In the genomic region with DNA sequence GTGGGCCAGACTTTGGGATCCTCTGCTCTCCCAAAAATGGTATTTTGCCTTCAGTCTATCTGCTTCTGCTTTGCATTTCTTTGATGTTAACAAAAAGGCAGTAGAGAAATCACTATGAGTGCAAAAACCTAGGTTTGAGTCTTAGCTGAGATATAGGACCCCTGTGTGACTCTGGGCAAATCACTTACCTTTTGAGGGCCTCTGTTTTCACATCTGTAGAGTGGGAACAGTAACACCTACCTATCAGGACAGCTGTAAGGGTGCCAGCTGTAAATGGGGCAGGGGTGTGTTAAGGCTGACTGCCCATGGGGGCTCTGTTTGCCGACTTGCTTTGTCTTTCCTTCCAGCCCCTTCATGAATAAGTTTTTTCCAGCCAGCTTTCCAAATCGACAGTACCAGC, we compare ENCODE assay signal across 13 cellular contexts. TPM values are rescaled to one million over a fixed set of nuclear protein-coding genes. Genes with fewer than 3 reads are reported as not detected.
DNase-seq lines count a peak whose midpoint lies in the region; ATAC-seq and TF ChIP-seq lines count a peak whose summit lies in the region.
"Had no signal": no experiment of that assay in that cellular context is flagged by ENCODE, and none has a peak within 500 bp of the region (broad histone marks: within the 10 kb centered on the region; RNA-seq: fewer than 3 reads in every experiment).

No MANE protein-coding gene starts in this region.

- H3K9me3 ChIP-seq in esophagus squamous epithelium (no peaks in the 10 kb centered on the region), psoas muscle (no peaks in the 10 kb centered on the region)
- H3K9me3 ChIP-seq: transverse colon had no signal

- DNase-seq in T-helper 2 cell treated with Interferon-gamma antibody and Interleukin-4, amounts not matched to agents 5 μg/mL and 100 μg/mL, for 36 hours (ENCODE audit: low spot score) = no peak
- DNase-seq in T-helper 2 cell (no peak), WTC11 (ENCODE audit: low spot score) (no peak), esophagus squamous epithelium (lab: John Stamatoyannopoulos, UW) (no peak), psoas muscle (no peak), G401 (ENCODE audit: low spot score) (no peak), CD1c-positive myeloid dendritic cell (ENCODE audit: extremely low spot score) (no peak)
- DNase-seq: 8988T; activated CD4-positive, alpha-beta T cell treated with anti-CD3 and anti-CD28 coated beads, Interleukin-2, amount 50 U/mL, for 48 hours; MM.1S; small intestine; transverse colon had no signal

- no peaks in the 10 kb centered on the region for H3K9me3 Mint-ChIP-seq in T-helper 2 cell treated with Interferon-gamma antibody and Interleukin-4, amounts not matched to agents 5 μg/mL and 100 μg/mL, for 36 hours
- no peaks in the 10 kb centered on the region for H3K9me3 Mint-ChIP-seq in WTC11

- peaks cover 60% of the 10 kb centered on the region for H3K36me3 Mint-ChIP-seq in T-helper 2 cell treated with Interferon-gamma antibody and Interleukin-4, amounts not matched to agents 5 μg/mL and 100 μg/mL, for 36 hours (ENCODE audit: low read depth)
- H3K36me3 Mint-ChIP-seq in WTC11 = peaks cover 31% of the 10 kb centered on the region

- WGBS in esophagus squamous epithelium, 2 donors = 81% methylated on average over 2 of the region's 2 CpGs; no CpG with 5 or more reads in 1 of the 2 donors
- WGBS in psoas muscle, 3 donors = 32 to 45% (median 41%) methylated on average over 2 of the region's 2 CpGs

- POLR2A ChIA-PET in WTC11 (lab: Charles Lee) = interaction anchor here (0.6 kb wide), 1 partner anchor 17 kb away, joined by 3 read pairs; no protein-coding TSS in a partner anchor

- H3K4me1 Mint-ChIP-seq in T-helper 2 cell treated with Interferon-gamma antibody and Interleukin-4, amounts not matched to agents 5 μg/mL and 100 μg/mL, for 36 hours (ENCODE audit: low read depth) = peaks cover 28% of the 10 kb centered on the region
- H3K4me1 Mint-ChIP-seq in WTC11 = 0 out of 2 replicates have a peak, but pooled peaks cover 4% of the 10 kb centered on the region

- no peak for TF ChIP-seq POLR2A in esophagus squamous epithelium (IDR thresholded peaks at IDR 0.05)

- H3K4me1 ChIP-seq in esophagus squamous epithelium (peaks cover 5 to 77% (median 23%) of the 10 kb centered on the region in 3 donors), psoas muscle (peaks cover 5% of the 10 kb centered on the region)

- peak overlapping the region; percentile 66 to 92 (median 82) for H3K27ac ChIP-seq in esophagus squamous epithelium
- H3K27ac ChIP-seq in psoas muscle = peak overlapping the region; percentile 42

- H3K27me3 ChIP-seq in esophagus squamous epithelium (no peaks in the 10 kb centered on the region), psoas muscle (ENCODE audit: insufficient read depth in 3 of 3, low read length in 2 of 3) (no peaks in the 10 kb centered on the region)
- H3K27me3 ChIP-seq: transverse colon had no signal

- peak overlapping the region; percentile 49 for H3K27ac Mint-ChIP-seq in T-helper 2 cell treated with Interferon-gamma antibody and Interleukin-4, amounts not matched to agents 5 μg/mL and 100 μg/mL, for 36 hours
- no peak overlapping the region for H3K27ac Mint-ChIP-seq in WTC11

- H3K27me3 Mint-ChIP-seq in T-helper 2 cell treated with Interferon-gamma antibody and Interleukin-4, amounts not matched to agents 5 μg/mL and 100 μg/mL, for 36 hours (ENCODE audit: low read depth) = no peaks in the 10 kb centered on the region
- H3K27me3 Mint-ChIP-seq in WTC11 (ENCODE audit: low read depth) = no peaks in the 10 kb centered on the region

- no peak for TF ChIP-seq CTCF in WTC11 (IDR thresholded peaks at IDR 0.05)
- no peak for TF ChIP-seq CTCF in esophagus squamous epithelium (IDR thresholded peaks at IDR 0.05)
- no peak for TF ChIP-seq CTCF in psoas muscle (IDR thresholded peaks at IDR 0.05)

- ATAC-seq in WTC11 (no peak), psoas muscle (no peak), GM19395 (IDR thresholded peaks at IDR 0.05; ENCODE audit: unreplicated experiment) (no peak)

- in situ Hi-C loops in G401 (cut with HindIII; ENCODE audit: low sequenced_read_pairs) = no loop called here

- CTCF ChIA-PET in WTC11 (lab: Charles Lee) = interaction anchor here (0.6 to 1.2 kb wide), 2 partner anchors 13 to 68 kb away, joined by 5 to 9 read pairs; no protein-coding TSS in a partner anchor

- H3K4me3 ChIP-seq in esophagus squamous epithelium (no peak overlapping the region), psoas muscle (no peak overlapping the region)
- H3K4me3 ChIP-seq: transverse colon had no signal

- intact Hi-C loops in esophagus squamous epithelium (cut with DNase I) (no loop called here), psoas muscle (cut with DNase I) (no loop called here)

- H3K36me3 ChIP-seq in esophagus squamous epithelium = peaks cover 3 to 78% (median 10%) of the 10 kb centered on the region in 3 donors
- peaks cover 10 to 56% of the 10 kb centered on the region in 2 donors for H3K36me3 ChIP-seq in psoas muscle (ENCODE audit: insufficient read depth in 1 of 2, low read depth in 1 of 2)

- no peak overlapping the region for H3K4me3 Mint-ChIP-seq in T-helper 2 cell treated with Interferon-gamma antibody and Interleukin-4, amounts not matched to agents 5 μg/mL and 100 μg/mL, for 36 hours
- no peak overlapping the region for H3K4me3 Mint-ChIP-seq in WTC11

TF ChIP-seq in WTC11, 78 proteins besides CTCF, POLR2A, EP300 and RAD21:
- TF ChIP-seq JAZF1 (CRISPR knock-in tag; IDR thresholded peaks at IDR 0.05) = no peak
- 0 out of 2 replicates have a peak, but pooled peaks have one; percentile 10 for TF ChIP-seq OVOL2 (CRISPR knock-in tag; IDR thresholded peaks at IDR 0.05; ENCODE audit: borderline replicate concordance)

RNA-seq across cellular contexts. Expression of a gene that starts 30.4 kb away (rescaled TPM):
- total RNA-seq in WTC11 (2021) = 93.3 to 103 TPM (median 101 TPM) in 3 replicates
- 100 to 1,000 TPM in 2 of 4 donors, 10 to 100 TPM in 2; 76.3 to 162 (median 108) TPM for total RNA-seq in esophagus squamous epithelium
- total RNA-seq in psoas muscle = 10 to 100 TPM; 32.4 to 62.5 (median 49.2) TPM
- polyA plus RNA-seq in psoas muscle = 100 to 1,000 TPM in 1 of 3 donors, 10 to 100 TPM in 2; 44.0 to 112 (median 48.4) TPM
- total RNA-seq in G401 (2014; rRNA removed; shearing (Covaris generic)) = 124 and 138 TPM in 2 replicates
